1 cellular context compared by ENCODE assay signal in the genomic region with DNA sequence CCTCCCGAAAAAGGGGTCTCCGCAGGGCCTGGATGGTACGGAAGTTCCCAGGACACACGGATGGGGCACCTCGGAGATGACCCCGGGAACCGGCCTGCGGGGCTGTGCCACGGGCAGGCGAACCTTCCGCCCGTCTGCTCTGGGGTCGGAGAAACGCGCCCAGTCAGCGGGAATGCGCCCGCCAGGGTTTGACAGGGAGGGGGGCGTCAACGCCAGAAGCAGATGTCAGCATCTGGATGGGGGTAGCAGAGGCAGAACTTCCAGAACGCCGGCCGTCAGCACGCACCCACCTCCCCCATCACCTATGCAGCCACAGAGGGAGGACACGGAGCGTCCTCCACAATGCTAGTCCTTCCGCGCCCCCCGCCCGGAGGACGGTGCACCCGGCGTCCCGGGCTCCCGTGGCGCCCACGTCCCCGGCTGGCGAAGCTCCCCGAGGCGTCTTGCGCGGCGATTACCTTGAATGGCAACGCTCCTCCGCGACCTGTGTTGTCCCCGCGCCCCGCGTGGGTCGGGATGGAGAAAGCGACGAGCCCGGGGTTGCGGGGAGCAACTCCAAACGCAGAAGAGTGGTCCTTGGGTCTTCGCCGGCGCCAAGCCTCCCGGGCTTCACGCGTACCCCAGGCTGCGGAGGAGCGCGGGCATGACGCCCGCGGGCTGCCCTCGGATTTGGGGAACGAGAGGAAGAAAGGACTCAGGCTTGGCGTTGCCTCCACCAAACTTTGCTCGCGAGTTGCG.
TF ChIP-seq lines count a peak whose summit lies in the region.

No MANE protein-coding gene starts in this region.

TF ChIP-seq in GM23338, 12 proteins besides CTCF, POLR2A, EP300 and RAD21:
- no peak for TF ChIP-seq ZNF462 (CRISPR knock-in tag; IDR thresholded peaks at IDR 0.05)
- no peak for TF ChIP-seq ZNF331 (CRISPR knock-in tag; IDR thresholded peaks at IDR 0.05; ENCODE audit: low read depth)
- no peak for TF ChIP-seq STAT1 (IDR thresholded peaks at IDR 0.05; ENCODE audit: unreplicated experiment)
- TF ChIP-seq EZH2phosphoT487 (IDR thresholded peaks at IDR 0.05; ENCODE audit: unreplicated experiment): no peak
- no peak for TF ChIP-seq EZH2 (IDR thresholded peaks at IDR 0.05; ENCODE audit: low read depth, unreplicated experiment)
- TF ChIP-seq ETS1 (IDR thresholded peaks at IDR 0.05): no peak
- no peak for TF ChIP-seq NANOG (IDR thresholded peaks at IDR 0.05; ENCODE audit: borderline replicate concordance)
- TF ChIP-seq ZNF114 (CRISPR knock-in tag; IDR thresholded peaks at IDR 0.05): no peak
- no peak for TF ChIP-seq JUNB (IDR thresholded peaks at IDR 0.05; ENCODE audit: unreplicated experiment)
- TF ChIP-seq, protein P1, sequence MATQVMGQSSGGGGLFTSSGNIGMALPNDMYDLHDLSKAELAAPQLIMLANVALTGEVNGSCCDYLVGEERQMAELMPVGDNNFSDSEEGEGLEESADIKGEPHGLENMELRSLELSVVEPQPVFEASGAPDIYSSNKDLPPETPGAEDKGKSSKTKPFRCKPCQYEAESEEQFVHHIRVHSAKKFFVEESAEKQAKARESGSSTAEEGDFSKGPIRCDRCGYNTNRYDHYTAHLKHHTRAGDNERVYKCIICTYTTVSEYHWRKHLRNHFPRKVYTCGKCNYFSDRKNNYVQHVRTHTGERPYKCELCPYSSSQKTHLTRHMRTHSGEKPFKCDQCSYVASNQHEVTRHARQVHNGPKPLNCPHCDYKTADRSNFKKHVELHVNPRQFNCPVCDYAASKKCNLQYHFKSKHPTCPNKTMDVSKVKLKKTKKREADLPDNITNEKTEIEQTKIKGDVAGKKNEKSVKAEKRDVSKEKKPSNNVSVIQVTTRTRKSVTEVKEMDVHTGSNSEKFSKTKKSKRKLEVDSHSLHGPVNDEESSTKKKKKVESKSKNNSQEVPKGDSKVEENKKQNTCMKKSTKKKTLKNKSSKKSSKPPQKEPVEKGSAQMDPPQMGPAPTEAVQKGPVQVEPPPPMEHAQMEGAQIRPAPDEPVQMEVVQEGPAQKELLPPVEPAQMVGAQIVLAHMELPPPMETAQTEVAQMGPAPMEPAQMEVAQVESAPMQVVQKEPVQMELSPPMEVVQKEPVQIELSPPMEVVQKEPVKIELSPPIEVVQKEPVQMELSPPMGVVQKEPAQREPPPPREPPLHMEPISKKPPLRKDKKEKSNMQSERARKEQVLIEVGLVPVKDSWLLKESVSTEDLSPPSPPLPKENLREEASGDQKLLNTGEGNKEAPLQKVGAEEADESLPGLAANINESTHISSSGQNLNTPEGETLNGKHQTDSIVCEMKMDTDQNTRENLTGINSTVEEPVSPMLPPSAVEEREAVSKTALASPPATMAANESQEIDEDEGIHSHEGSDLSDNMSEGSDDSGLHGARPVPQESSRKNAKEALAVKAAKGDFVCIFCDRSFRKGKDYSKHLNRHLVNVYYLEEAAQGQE (IDR thresholded peaks at IDR 0.05; ENCODE audit: unreplicated experiment): no peak
- TF ChIP-seq POLR2AphosphoS5 (IDR thresholded peaks at IDR 0.05; ENCODE audit: low read depth): no peak; the same call in 1 of the 2 replicates
- no peak for TF ChIP-seq CREB1 (CRISPR knock-in tag; IDR thresholded peaks at IDR 0.05; ENCODE audit: low read depth)
